In genomic region chr12:116454950-116455447, GRCh38 we compare ENCODE assay signal across 11 cellular contexts.
DNase-seq lines count a peak whose midpoint lies in the region; ATAC-seq and TF ChIP-seq lines count a peak whose summit lies in the region.
"Had no signal": no experiment of that assay in that cellular context is flagged by ENCODE, and none has a peak within 500 bp of the region (broad histone marks: within the 10 kb centered on the region; RNA-seq: fewer than 3 reads in every experiment).

No MANE protein-coding gene starts in this region.

- H3K27me3 ChIP-seq in left ventricle myocardium inferior (ENCODE audit: low read depth) = peaks cover 18% of the 10 kb centered on the region
- no peaks in the 10 kb centered on the region for H3K27me3 ChIP-seq in CD8-positive, alpha-beta T cell (ENCODE audit: insufficient read depth, low read length)

- H3K4me3 ChIP-seq in left ventricle myocardium inferior = no peak overlapping the region
- peak overlapping the region; percentile 2 for H3K4me3 ChIP-seq in skeletal muscle cell (ENCODE audit: low read depth, low read length)
- H3K4me3 ChIP-seq in CD8-positive, alpha-beta T cell (ENCODE audit: low read depth, low read length) = no peak overlapping the region
- H3K4me3 ChIP-seq: SK-N-MC had no signal

- H3K36me3 Mint-ChIP-seq in CD8-positive, alpha-beta T cell = no peaks in the 10 kb centered on the region
- H3K36me3 Mint-ChIP-seq in activated naive CD4-positive, alpha-beta T cell treated with anti-CD3 and anti-CD28 coated beads, Interleukin-2, amount 50 U/mL, for 72 hours = no peaks in the 10 kb centered on the region
- H3K36me3 Mint-ChIP-seq: activated naive CD8-positive, alpha-beta T cell treated with anti-CD3 and anti-CD28 coated beads, Interleukin-2, amount 10 ng/mL, durations not matched to agents 7 days and 5 days had no signal

- CTCF ChIA-PET in CD8-positive, alpha-beta T cell (lab: Charles Lee) = no interaction called here

- no peaks in the 10 kb centered on the region for H3K36me3 ChIP-seq in left ventricle myocardium inferior
- H3K36me3 ChIP-seq in CD8-positive, alpha-beta T cell (ENCODE audit: insufficient read depth, low read length) = no peaks in the 10 kb centered on the region

- DNase-seq in GM04504 (ENCODE audit: low read depth) (peak; percentile 93), amniotic epithelial cell (ENCODE audit: low read depth) (peak; percentile 96), left ventricle myocardium inferior (no peak), skeletal muscle cell (ENCODE audit: low read depth) (peak; percentile 78), hippocampal formation (lab: John Stamatoyannopoulos, UW) (no peak), DMS114 treated with DMSO at 0.1 percent for 48 hours (lab: John Stamatoyannopoulos, UW; ENCODE audit: unreplicated experiment) (no peak)
- no peak for DNase-seq in CD8-positive, alpha-beta T cell
- DNase-seq in activated naive CD4-positive, alpha-beta T cell treated with anti-CD3 and anti-CD28 coated beads, Interleukin-2, amount 50 U/mL, for 72 hours (ENCODE audit: low spot score in 2 of 2) = no peak
- DNase-seq: activated naive CD8-positive, alpha-beta T cell treated with anti-CD3 and anti-CD28 coated beads, Interleukin-2, amount 10 ng/mL, durations not matched to agents 7 days and 5 days; occipital lobe had no signal

- H3K9me3 ChIP-seq in left ventricle myocardium inferior (replicated peaks) = no peaks in the 10 kb centered on the region
- H3K9me3 ChIP-seq in CD8-positive, alpha-beta T cell (ENCODE audit: low read length) = no peaks in the 10 kb centered on the region

- H3K27ac ChIP-seq in left ventricle myocardium inferior (replicated peaks) = peak overlapping the region; percentile 83
- H3K27ac ChIP-seq in CD8-positive, alpha-beta T cell (ENCODE audit: low read depth, low read length) = no peak overlapping the region
- H3K27ac ChIP-seq: SK-N-MC had no signal

- no peak for ATAC-seq in CD8-positive, alpha-beta T cell
- ATAC-seq in activated naive CD4-positive, alpha-beta T cell treated with anti-CD3 and anti-CD28 coated beads, Interleukin-2, amount 50 U/mL, for 72 hours = no peak

- H3K4me1 ChIP-seq in left ventricle myocardium inferior = peaks cover 19% of the 10 kb centered on the region
- H3K4me1 ChIP-seq in CD8-positive, alpha-beta T cell (ENCODE audit: insufficient read depth, low read length) = no peaks in the 10 kb centered on the region

- H3K4me1 Mint-ChIP-seq in CD8-positive, alpha-beta T cell (ENCODE audit: low read depth) = no peaks in the 10 kb centered on the region

- POLR2A ChIA-PET in CD8-positive, alpha-beta T cell (lab: Charles Lee) = no interaction called here

- H3K9me3 Mint-ChIP-seq in CD8-positive, alpha-beta T cell = no peaks in the 10 kb centered on the region
- no peaks in the 10 kb centered on the region for H3K9me3 Mint-ChIP-seq in activated naive CD4-positive, alpha-beta T cell treated with anti-CD3 and anti-CD28 coated beads, Interleukin-2, amount 50 U/mL, for 72 hours
- H3K9me3 Mint-ChIP-seq: activated naive CD8-positive, alpha-beta T cell treated with anti-CD3 and anti-CD28 coated beads, Interleukin-2, amount 10 ng/mL, durations not matched to agents 7 days and 5 days had no signal

- peaks cover 6% of the 10 kb centered on the region for H3K27me3 Mint-ChIP-seq in CD8-positive, alpha-beta T cell (ENCODE audit: low read depth)

- H3K4me3 Mint-ChIP-seq in CD8-positive, alpha-beta T cell = no peak overlapping the region
- H3K4me3 Mint-ChIP-seq: activated naive CD8-positive, alpha-beta T cell treated with anti-CD3 and anti-CD28 coated beads, Interleukin-2, amount 10 ng/mL, durations not matched to agents 7 days and 5 days had no signal

- TF ChIP-seq CTCF in left ventricle myocardium inferior (IDR thresholded peaks at IDR 0.05; ENCODE audit: borderline replicate concordance) = no peak
- no peak for TF ChIP-seq CTCF in CD8-positive, alpha-beta T cell (IDR thresholded peaks at IDR 0.05)

- no peak overlapping the region for H3K27ac Mint-ChIP-seq in CD8-positive, alpha-beta T cell
- H3K27ac Mint-ChIP-seq in activated naive CD4-positive, alpha-beta T cell treated with anti-CD3 and anti-CD28 coated beads, Interleukin-2, amount 50 U/mL, for 72 hours = peak overlapping the region in 1 of 2 donors; percentile 37
- H3K27ac Mint-ChIP-seq: activated naive CD8-positive, alpha-beta T cell treated with anti-CD3 and anti-CD28 coated beads, Interleukin-2, amount 10 ng/mL, durations not matched to agents 7 days and 5 days had no signal

- intact Hi-C loops in left ventricle myocardium inferior (cut with micrococcal nuclease) = no loop called here
- intact Hi-C loops in CD8-positive, alpha-beta T cell (cut with DNase I, micrococcal nuclease) = no loop called here

Comparison
In these comparisons a context has a peak if more than half of its experiments do, and no peak if none do; other contexts are left out.
1. DNase-seq: peak in GM04504 (single experiment), amniotic epithelial cell (single experiment) and skeletal muscle cell (single experiment); none in left ventricle myocardium inferior (single experiment), CD8-positive, alpha-beta T cell (0 of 7), activated naive CD4-positive, alpha-beta T cell treated with anti-CD3 and anti-CD28 coated beads, Interleukin-2, amount 50 U/mL, for 72 hours (0 of 2), hippocampal formation (0 of 2) and DMS114 treated with DMSO at 0.1 percent for 48 hours (single experiment).